Comparison of ENCODE assay signal across 8 cellular contexts in genomic region chr7:100247152-100247757, GRCh38. TPM values are rescaled to one million over a fixed set of nuclear protein-coding genes. Genes with fewer than 3 reads are reported as not detected.
A peak's percentile ranks its signal among the peaks of the same experiment; 100 is the strongest.
DNase-seq lines count a peak whose midpoint lies in the region; TF ChIP-seq lines count a peak whose summit lies in the region.

No MANE protein-coding gene starts in this region.

- 32% methylated on average over 11 of the region's 11 CpGs for WGBS in hepatocyte (ENCODE audit: low lambda C conversion rate, missing lambda C conversion rate)

- H3K4me2 ChIP-seq in hepatocyte, result peak overlapping the region; percentile 31

- H3K27me3 Mint-ChIP-seq in activated T-helper 2 cell treated with anti-CD3 and anti-CD28 coated beads, Interferon-gamma antibody, Interleukin-2, Interleukin-4, amounts not matched to agents 10 μg/mL and 5 μg/mL and 100 μg/mL, durations not matched to agents 14 hours and 24 hours and 36 hours (ENCODE audit: low read depth), result no peaks in the 10 kb centered on the region
- H3K27me3 Mint-ChIP-seq in CD4-positive, alpha-beta memory T cell, result no peaks in the 10 kb centered on the region

- no peak overlapping the region for H3K4me3 Mint-ChIP-seq in activated T-helper 2 cell treated with anti-CD3 and anti-CD28 coated beads, Interferon-gamma antibody, Interleukin-2, Interleukin-4, amounts not matched to agents 10 μg/mL and 5 μg/mL and 100 μg/mL, durations not matched to agents 14 hours and 24 hours and 36 hours (ENCODE audit: low read depth)
- H3K4me3 Mint-ChIP-seq in CD4-positive, alpha-beta memory T cell, result no peak overlapping the region

- no peak for TF ChIP-seq RAD21 in Ishikawa (IDR thresholded peaks at IDR 0.05; ENCODE audit: low read depth)

- TF ChIP-seq EP300 in Ishikawa (IDR thresholded peaks at IDR 0.05; ENCODE audit: borderline replicate concordance), result peak; percentile 46; the same call in 1 of the 2 replicates

- H3K79me2 ChIP-seq in hepatocyte, result peaks cover 41% of the 10 kb centered on the region

- H3K9me3 Mint-ChIP-seq in activated T-helper 2 cell treated with anti-CD3 and anti-CD28 coated beads, Interferon-gamma antibody, Interleukin-2, Interleukin-4, amounts not matched to agents 10 μg/mL and 5 μg/mL and 100 μg/mL, durations not matched to agents 14 hours and 24 hours and 36 hours, result no peaks in the 10 kb centered on the region
- H3K9me3 Mint-ChIP-seq in CD4-positive, alpha-beta memory T cell, result no peaks in the 10 kb centered on the region

- H3K4me1 ChIP-seq in hepatocyte (ENCODE audit: insufficient read depth), result peaks cover 11% of the 10 kb centered on the region
- H3K4me1 ChIP-seq in CD4-positive, alpha-beta memory T cell (ENCODE audit: insufficient read depth, low read length), result peaks cover 8% of the 10 kb centered on the region

- H3K9me3 ChIP-seq in hepatocyte (ENCODE audit: low read depth), result no peaks in the 10 kb centered on the region
- no peaks in the 10 kb centered on the region for H3K9me3 ChIP-seq in CD4-positive, alpha-beta memory T cell (ENCODE audit: control insufficient read depth in 1 of 2, low read length in 2 of 2)

- peak; percentile 9 for DNase-seq in AG08395 (ENCODE audit: low spot score)
- peak; percentile 95 for DNase-seq in RWPE1 (ENCODE audit: low spot score)
- DNase-seq in hepatocyte (ENCODE audit: low spot score), result peak; percentile 86
- DNase-seq in pons (ENCODE audit: low spot score), result no peak
- DNase-seq in activated T-helper 2 cell treated with anti-CD3 and anti-CD28 coated beads, Interferon-gamma antibody, Interleukin-2, Interleukin-4, amounts not matched to agents 10 μg/mL and 5 μg/mL and 100 μg/mL, durations not matched to agents 14 hours and 24 hours and 36 hours (ENCODE audit: low spot score), result no peak
- no peak for DNase-seq in MV-4-11 (lab: John Stamatoyannopoulos, UW)
- DNase-seq in CD4-positive, alpha-beta memory T cell, result no peak

- no peak for TF ChIP-seq CTCF in RWPE1 (conservative IDR thresholded peaks at IDR 0.05; ENCODE audit: low read depth)
- no peak for TF ChIP-seq CTCF in hepatocyte (IDR thresholded peaks at IDR 0.05; ENCODE audit: poor library complexity)

- peaks cover 3% of the 10 kb centered on the region for H3K36me3 Mint-ChIP-seq in activated T-helper 2 cell treated with anti-CD3 and anti-CD28 coated beads, Interferon-gamma antibody, Interleukin-2, Interleukin-4, amounts not matched to agents 10 μg/mL and 5 μg/mL and 100 μg/mL, durations not matched to agents 14 hours and 24 hours and 36 hours (ENCODE audit: low read depth)
- H3K36me3 Mint-ChIP-seq in CD4-positive, alpha-beta memory T cell, result no peaks in the 10 kb centered on the region

- no peaks in the 10 kb centered on the region for H3K36me3 ChIP-seq in hepatocyte (replicated peaks; ENCODE audit: insufficient read depth, low read depth)
- H3K36me3 ChIP-seq in CD4-positive, alpha-beta memory T cell (ENCODE audit: insufficient read depth, low read length), result no peaks in the 10 kb centered on the region

- peaks cover 14% of the 10 kb centered on the region for H3K4me1 Mint-ChIP-seq in activated T-helper 2 cell treated with anti-CD3 and anti-CD28 coated beads, Interferon-gamma antibody, Interleukin-2, Interleukin-4, amounts not matched to agents 10 μg/mL and 5 μg/mL and 100 μg/mL, durations not matched to agents 14 hours and 24 hours and 36 hours (ENCODE audit: low read depth)
- H3K4me1 Mint-ChIP-seq in CD4-positive, alpha-beta memory T cell, result peaks cover 7 to 28% (median 11%) of the 10 kb centered on the region in 4 donors

- no peak overlapping the region for H3K27ac Mint-ChIP-seq in activated T-helper 2 cell treated with anti-CD3 and anti-CD28 coated beads, Interferon-gamma antibody, Interleukin-2, Interleukin-4, amounts not matched to agents 10 μg/mL and 5 μg/mL and 100 μg/mL, durations not matched to agents 14 hours and 24 hours and 36 hours
- H3K27ac Mint-ChIP-seq in CD4-positive, alpha-beta memory T cell, result peak overlapping the region in 1 of 7 donors; percentile 31

- no peaks in the 10 kb centered on the region for H4K20me1 ChIP-seq in hepatocyte (ENCODE audit: insufficient read depth, poor library complexity, severe bottlenecking)

- H3K4me3 ChIP-seq in hepatocyte, result no peak overlapping the region
- H3K4me3 ChIP-seq in CD4-positive, alpha-beta memory T cell (ENCODE audit: low read length in 2 of 2), result no peak overlapping the region

- no peak overlapping the region for H2AFZ ChIP-seq in hepatocyte

- CTCF ChIA-PET in RWPE1 (lab: Yijun Ruan, JAX), result no interaction called here
- CTCF ChIA-PET in CD4-positive, alpha-beta memory T cell (lab: Charles Lee; ENCODE audit: partially characterized antibody), result no interaction called here

- no peaks in the 10 kb centered on the region for H3K27me3 ChIP-seq in hepatocyte
- H3K27me3 ChIP-seq in CD4-positive, alpha-beta memory T cell (ENCODE audit: insufficient read depth, low read length), result no peaks in the 10 kb centered on the region

- POLR2A ChIA-PET in RWPE1 (lab: Yijun Ruan, JAX; ENCODE audit: low non-redundant PET), result interaction anchor here (0.6 kb wide), 1 partner anchor 145 kb away, joined by 4 read pairs; no protein-coding TSS in a partner anchor
- POLR2A ChIA-PET in CD4-positive, alpha-beta memory T cell (lab: Charles Lee; ENCODE audit: partially characterized antibody), result interaction anchor here (1.6 kb wide), 1 partner anchor 25 kb away, joined by 3 read pairs; no protein-coding TSS in a partner anchor

- intact Hi-C loops in activated T-helper 2 cell treated with anti-CD3 and anti-CD28 coated beads, Interferon-gamma antibody, Interleukin-2, Interleukin-4, amounts not matched to agents 10 μg/mL and 5 μg/mL and 100 μg/mL, durations not matched to agents 14 hours and 24 hours and 36 hours (cut with micrococcal nuclease), result no loop called here
- intact Hi-C loops in CD4-positive, alpha-beta memory T cell (cut with micrococcal nuclease), result no loop called here

- no peaks in the 10 kb centered on the region for H3K9me2 ChIP-seq in hepatocyte (replicated peaks; ENCODE audit: insufficient read depth)

- peak overlapping the region; percentile 74 for H3K27ac ChIP-seq in RWPE1
- peak overlapping the region; percentile 89 for H3K27ac ChIP-seq in hepatocyte
- no peak overlapping the region for H3K27ac ChIP-seq in CD4-positive, alpha-beta memory T cell (ENCODE audit: low read depth, low read length)

TF ChIP-seq in Ishikawa, 13 proteins besides CTCF, POLR2A, EP300 and RAD21:
- TF ChIP-seq REST (IDR thresholded peaks at IDR 0.05; ENCODE audit: low read depth), result no peak
- peak; percentile 55 for TF ChIP-seq ZBTB7A (IDR thresholded peaks at IDR 0.05; ENCODE audit: low read depth)
- peak; percentile 65 for TF ChIP-seq TEAD4 (IDR thresholded peaks at IDR 0.05)
- TF ChIP-seq CEBPB (IDR thresholded peaks at IDR 0.05), result no peak
- peak; percentile 82 for TF ChIP-seq TCF12 (IDR thresholded peaks at IDR 0.05; ENCODE audit: low read depth)
- no peak; the same call in 1 of the 2 replicates for TF ChIP-seq USF1 (IDR thresholded peaks at IDR 0.05)
- TF ChIP-seq NFIC (IDR thresholded peaks at IDR 0.05), result peak; percentile 94
TF ChIP-seq in Ishikawa: peak in this region for 4.

RNA-seq across cellular contexts. Expression of gene PVRIG, which starts 27.5 kb away (rescaled TPM):
- not detected in 2 replicates for total RNA-seq in hepatocyte
- 1.4 TPM in 2 replicates for polyA plus RNA-seq in hepatocyte
- total RNA-seq in activated T-helper 2 cell treated with anti-CD3 and anti-CD28 coated beads, Interferon-gamma antibody, Interleukin-2, Interleukin-4, amounts not matched to agents 10 μg/mL and 5 μg/mL and 100 μg/mL, durations not matched to agents 14 hours and 24 hours and 36 hours, result 18.7 and 21.7 TPM in 2 replicates
- 10 to 100 TPM; 77.4 to 85.2 TPM for total RNA-seq in CD4-positive, alpha-beta memory T cell
- polyA plus RNA-seq in CD4-positive, alpha-beta memory T cell, result 10 to 100 TPM; 68.2 to 87.3 TPM

Comparison
In these comparisons a context has a peak if more than half of its experiments do, and no peak if none do; other contexts are left out.
1. DNase-seq: peak in AG08395 (single experiment), RWPE1 (single experiment) and hepatocyte (single experiment); none in pons (single experiment), activated T-helper 2 cell treated with anti-CD3 and anti-CD28 coated beads, Interferon-gamma antibody, Interleukin-2, Interleukin-4, amounts not matched to agents 10 μg/mL and 5 μg/mL and 100 μg/mL, durations not matched to agents 14 hours and 24 hours and 36 hours (single experiment), MV-4-11 (single experiment) and CD4-positive, alpha-beta memory T cell (0 of 5).
2. RNA of gene PVRIG, which starts 27.5 kb away (total RNA-seq): 77.4 to 85.2 TPM in CD4-positive, alpha-beta memory T cell and 18.7 to 21.7 TPM in activated T-helper 2 cell treated with anti-CD3 and anti-CD28 coated beads, Interferon-gamma antibody, Interleukin-2, Interleukin-4, amounts not matched to agents 10 μg/mL and 5 μg/mL and 100 μg/mL, durations not matched to agents 14 hours and 24 hours and 36 hours; not detected in hepatocyte; every median in the first group is over 10 times any median in the second.